ENCODE assay signal across 20 cellular contexts in genomic region chr7:12069757-12070156, GRCh38.
A peak's percentile ranks its signal among the peaks of the same experiment; 100 is the strongest.
DNase-seq lines count a peak whose midpoint lies in the region; ATAC-seq and TF ChIP-seq lines count a peak whose summit lies in the region.
"Had no signal": no experiment of that assay in that cellular context is flagged by ENCODE, and none has a peak within 500 bp of the region (broad histone marks: within the 10 kb centered on the region; RNA-seq: fewer than 3 reads in every experiment).

No MANE protein-coding gene starts in this region.

- no peak overlapping the region for H2BK20ac ChIP-seq in H9 (ENCODE audit: low read depth, low read length, poor library complexity, severe bottlenecking)

- ATAC-seq in GM19397 (IDR thresholded peaks at IDR 0.05; ENCODE audit: unreplicated experiment), result no peak
- no peak for ATAC-seq in GM19463 (IDR thresholded peaks at IDR 0.05; ENCODE audit: unreplicated experiment)
- ATAC-seq: A549 had no signal

- H4K91ac ChIP-seq in H9 (ENCODE audit: insufficient read length, low read depth, low read length), result no peak overlapping the region

- no peaks in the 10 kb centered on the region for H3K79me2 ChIP-seq in H9 (ENCODE audit: insufficient read depth, low read length)

- H3K9ac ChIP-seq in H9 (ENCODE audit: extremely low read depth, insufficient read length, low read length) (no peak overlapping the region), endodermal cell (ENCODE audit: extremely low read depth, low read length, poor library complexity, severe bottlenecking) (no peak overlapping the region)
- H3K9ac ChIP-seq: BLaER1, GM23248 had no signal

- no peak overlapping the region for H2BK12ac ChIP-seq in H9 (ENCODE audit: insufficient read length, low read depth, low read length)

- no peak overlapping the region; a peak in 1 of 7 replicates for H3K27ac Mint-ChIP-seq in H9
- no peak overlapping the region for H3K27ac Mint-ChIP-seq in endodermal cell
- H3K27ac Mint-ChIP-seq: IgD-negative memory B cell had no signal

- no peak overlapping the region for H3K4me2 ChIP-seq in H9 (ENCODE audit: insufficient read depth, insufficient read length, low read length)
- H3K4me2 ChIP-seq: A549, BLaER1 had no signal

- H2AFZ ChIP-seq in H9 (ENCODE audit: low read length), result no peak overlapping the region
- H2AFZ ChIP-seq: GM23248 had no signal

- H2BK120ac ChIP-seq in H9 (ENCODE audit: low read depth, low read length, poor library complexity, severe bottlenecking), result no peak overlapping the region

- no peak overlapping the region for H2BK5ac ChIP-seq in H9 (ENCODE audit: insufficient read length, low read length)

- H3K27ac ChIP-seq in H9 (ENCODE audit: insufficient read length, low read depth, low read length) (no peak overlapping the region), endodermal cell (ENCODE audit: low read depth, low read length) (no peak overlapping the region), RWPE1 (no peak overlapping the region)
- H3K27ac ChIP-seq: BLaER1, GM23248 had no signal

- H3K9me3 ChIP-seq in BE2C, result no peaks in the 10 kb centered on the region
- H3K9me3 ChIP-seq in H9 (ENCODE audit: control insufficient read depth, low read depth, low read length), result no peaks in the 10 kb centered on the region
- H3K9me3 ChIP-seq in endodermal cell (ENCODE audit: control insufficient read depth, low read length), result no peaks in the 10 kb centered on the region

- H4K20me1 ChIP-seq in H9 (ENCODE audit: control insufficient read depth, insufficient read depth, insufficient read length), result no peaks in the 10 kb centered on the region
- H4K20me1 ChIP-seq: BLaER1 had no signal

- H3K4ac ChIP-seq in H9 (ENCODE audit: low read depth, low read length), result no peak overlapping the region

- H3T11ph ChIP-seq in H9 (ENCODE audit: low read length), result no peak overlapping the region

- H3K23ac ChIP-seq in H9 (ENCODE audit: insufficient read length, low read depth, low read length), result no peak overlapping the region

- CTCF ChIA-PET in RWPE1 (lab: Yijun Ruan, JAX), result no interaction called here

- H3K14ac ChIP-seq in H9 (ENCODE audit: insufficient read depth, low read length), result no peak overlapping the region

- H3K36me3 Mint-ChIP-seq in H9 (ENCODE audit: insufficient read depth in 1 of 3, low read depth in 3 of 3) (peaks cover 2 to 26% (median 8%) of the 10 kb centered on the region in 3 experiments), endodermal cell (ENCODE audit: low read depth) (peaks cover under 1% of the 10 kb centered on the region)
- H3K36me3 Mint-ChIP-seq: CD4-positive, alpha-beta memory T cell; IgD-negative memory B cell had no signal

- H3K18ac ChIP-seq in H9 (ENCODE audit: insufficient read length, low read depth, low read length), result no peak overlapping the region

- H4K5ac ChIP-seq in H9 (ENCODE audit: insufficient read length, low read depth, low read length), result no peak overlapping the region

- no peaks in the 10 kb centered on the region for H3K23me2 ChIP-seq in H9 (ENCODE audit: insufficient read length, low read depth, low read length, poor library complexity, severe bottlenecking)

- no peak overlapping the region for H2BK15ac ChIP-seq in H9 (ENCODE audit: low read depth, low read length)

- H3K4me1 ChIP-seq in BE2C, result peaks cover 4% of the 10 kb centered on the region
- no peaks in the 10 kb centered on the region for H3K4me1 ChIP-seq in H9 (ENCODE audit: insufficient read depth, low read length)
- H3K4me1 ChIP-seq in endodermal cell (ENCODE audit: control insufficient read depth, insufficient read depth, low read length), result no peaks in the 10 kb centered on the region
- H3K4me1 ChIP-seq: BLaER1 had no signal

- TF ChIP-seq CTCF in BE2C (IDR thresholded peaks at IDR 0.05; ENCODE audit: low read depth, low read length), result peak; percentile 34
- TF ChIP-seq CTCF in H9 (conservative IDR thresholded peaks at IDR 0.05), result peak; percentile 53
- TF ChIP-seq CTCF in endodermal cell (conservative IDR thresholded peaks at IDR 0.05), result peak; percentile 38
- TF ChIP-seq CTCF in RWPE1 (conservative IDR thresholded peaks at IDR 0.05; ENCODE audit: low read depth), result no peak

- H3K4me1 Mint-ChIP-seq in H9, result peaks cover 17 to 22% of the 10 kb centered on the region in 2 experiments
- no peaks in the 10 kb centered on the region for H3K4me1 Mint-ChIP-seq in endodermal cell
- H3K4me1 Mint-ChIP-seq: IgD-negative memory B cell had no signal

- POLR2A ChIA-PET in RWPE1 (lab: Yijun Ruan, JAX; ENCODE audit: low non-redundant PET), result no interaction called here

- no peak overlapping the region for H4K8ac ChIP-seq in H9 (replicated peaks; ENCODE audit: insufficient read length, low read depth, low read length)

- H3K27me3 Mint-ChIP-seq in H9 (ENCODE audit: low read depth) (no peaks in the 10 kb centered on the region), endodermal cell (ENCODE audit: insufficient read depth) (peaks cover 2% of the 10 kb centered on the region)
- H3K27me3 Mint-ChIP-seq: CD4-positive, alpha-beta memory T cell; IgD-negative memory B cell had no signal

- H3K36me3 ChIP-seq in BE2C (no peaks in the 10 kb centered on the region; the same call in 1 of the 2 replicates), endodermal cell (ENCODE audit: control insufficient read depth, insufficient read depth, low read length) (no peaks in the 10 kb centered on the region)
- H3K36me3 ChIP-seq: BLaER1 had no signal

- H3K4me3 Mint-ChIP-seq in H9, result no peak overlapping the region
- H3K4me3 Mint-ChIP-seq in endodermal cell, result no peak overlapping the region
- H3K4me3 Mint-ChIP-seq: CD4-positive, alpha-beta memory T cell; IgD-negative memory B cell had no signal

- H3K9me3 Mint-ChIP-seq in H9 (peaks cover 8 to 9% of the 10 kb centered on the region in 2 experiments), endodermal cell (peaks cover 2% of the 10 kb centered on the region)

- H2AK5ac ChIP-seq in H9 (ENCODE audit: insufficient read length, low read length), result no peak overlapping the region

- H3K79me1 ChIP-seq in H9 (ENCODE audit: insufficient read depth, low read depth, low read length, poor library complexity, severe bottlenecking), result no peaks in the 10 kb centered on the region

- no peaks in the 10 kb centered on the region for H3K27me3 ChIP-seq in BE2C
- no peaks in the 10 kb centered on the region for H3K27me3 ChIP-seq in H9 (ENCODE audit: insufficient read depth, low read length)
- no peaks in the 10 kb centered on the region for H3K27me3 ChIP-seq in endodermal cell (ENCODE audit: control insufficient read depth, insufficient read depth, low read length, poor library complexity, severe bottlenecking)
- H3K27me3 ChIP-seq: BLaER1 had no signal

- no peak overlapping the region for H3K56ac ChIP-seq in H9 (ENCODE audit: insufficient read length, low read depth, low read length)

- DNase-seq in BE2C (no peak), H9 (no peak), OCI-M1 (lab: John Stamatoyannopoulos, UW) (peak; percentile 10), endodermal cell (no peak), NCI-H345 (lab: John Stamatoyannopoulos, UW) (no peak), RWPE1 (ENCODE audit: low spot score) (no peak)
- DNase-seq: CD4-positive, alpha-beta memory T cell; DMS53; GF-D8; GM23248; MV-4-11; NCI-H1694 treated with DMSO at 0.1 percent for 48 hours; NCI-H2081 treated with DMSO at 0.1 percent for 48 hours; NCI-H774; T-helper 9 cell had no signal

- no CpG with 5 or more reads among the region's 1 CpG for WGBS in H9 (ENCODE audit: extremely low coverage, insufficient read length, low lambda C conversion rate)
- WGBS in endodermal cell (ENCODE audit: insufficient coverage in 1 of 2, insufficient read length in 1 of 2), 2 experiments, result 75% methylated on average over 1 of the region's 1 CpG; no CpG with 5 or more reads in 1 of the 2 experiments

- H3K4me3 ChIP-seq in BE2C (ENCODE audit: low read depth, low read length), result no peak overlapping the region
- H3K4me3 ChIP-seq in endodermal cell (ENCODE audit: low read length), result no peak overlapping the region
- H3K4me3 ChIP-seq: A549, BLaER1, GM23248 had no signal
